ENCODE assay signal across 1 cellular context in the genomic region with DNA sequence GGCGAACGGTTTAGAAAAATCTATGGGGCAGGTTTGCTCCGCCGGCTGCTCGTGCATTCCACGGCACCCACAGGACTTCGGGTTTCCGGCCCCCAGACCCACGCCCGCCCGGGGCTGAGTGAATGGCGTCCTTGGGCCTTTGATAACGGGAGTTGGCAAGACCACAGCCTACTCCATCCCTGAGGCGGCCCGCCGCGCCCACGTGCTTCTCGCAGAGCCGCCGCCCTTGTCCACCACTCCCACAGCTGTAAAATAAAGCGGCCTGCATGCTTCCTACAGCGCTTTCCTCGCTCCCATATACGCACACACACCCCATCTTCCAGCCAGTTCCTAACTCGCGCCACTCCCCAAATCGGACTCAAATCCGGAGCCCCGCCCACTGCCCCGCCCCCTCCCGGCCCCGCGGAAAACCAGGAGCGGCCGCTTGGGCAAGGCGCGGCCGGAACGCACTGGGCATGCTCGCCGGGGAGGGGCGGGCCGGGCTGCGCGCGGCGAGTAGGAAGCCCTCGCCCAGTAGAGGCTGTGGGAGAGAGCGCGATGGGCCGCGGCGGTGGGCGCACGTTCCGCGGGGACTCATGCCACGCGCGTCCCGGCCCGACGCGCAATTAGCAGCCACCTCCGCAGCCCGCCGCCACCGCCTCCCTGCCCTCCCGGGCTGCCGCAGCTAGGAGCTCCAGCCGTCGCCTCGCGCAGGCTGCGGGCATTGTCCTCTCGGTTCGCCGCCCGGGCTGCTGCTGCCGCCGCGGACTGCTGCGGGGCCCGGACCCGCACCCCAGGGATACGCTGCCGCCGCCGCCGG.
TF ChIP-seq lines count a peak whose summit lies in the region.

TSS of gene RAP2B (plus strand) at position 513 of the 799 bp plus-strand sequence. CDS start 468 bp downstream, outside the sequence.

TF ChIP-seq in HepG2, 621 proteins besides CTCF, POLR2A, EP300 and RAD21 (continued from another document and continues in another):
- TF ChIP-seq ZNF234 (CRISPR knock-in tag; conservative IDR thresholded peaks at IDR 0.05) (peak; percentile 89; the same call in 1 of the 2 replicates), TAF1 (CRISPR knock-in tag; IDR thresholded peaks at IDR 0.05) (peak; percentile 91), RERE (CRISPR knock-in tag; IDR thresholded peaks at IDR 0.05; ENCODE audit: low read depth) (0 out of 2 replicates have a peak, but pooled peaks have one; percentile 49), CREB1 (IDR thresholded peaks at IDR 0.05) (no peak), CREB1 (CRISPR knock-in tag; IDR thresholded peaks at IDR 0.05) (no peak), ZNF224 (CRISPR knock-in tag; IDR thresholded peaks at IDR 0.05) (peak; percentile 36; the same call in 1 of the 2 replicates), FOSL2 (CRISPR knock-in tag; IDR thresholded peaks at IDR 0.05) (peak; percentile 14; the same call in 1 of the 2 replicates), ZNF570 (CRISPR knock-in tag; IDR thresholded peaks at IDR 0.05; ENCODE audit: borderline replicate concordance) (no peak), ZSCAN21 (CRISPR knock-in tag; IDR thresholded peaks at IDR 0.05; ENCODE audit: borderline replicate concordance) (peak; percentile 98), HOXA5 (CRISPR knock-in tag; IDR thresholded peaks at IDR 0.05) (peak; percentile 73), ZNF547 (CRISPR knock-in tag; IDR thresholded peaks at IDR 0.05) (peak; percentile 92; the same call in 1 of the 2 replicates), KLF16 (CRISPR knock-in tag; IDR thresholded peaks at IDR 0.05) (peak; percentile 89 to 90), THAP11 (CRISPR knock-in tag; IDR thresholded peaks at IDR 0.05) (peak; percentile 83), ARNT2 (CRISPR knock-in tag; IDR thresholded peaks at IDR 0.05; ENCODE audit: low read depth) (peak; percentile 82), ZFP91 (CRISPR knock-in tag; IDR thresholded peaks at IDR 0.05; ENCODE audit: borderline replicate concordance) (peak; percentile 35; the same call in 1 of the 2 replicates), CCDC6 (CRISPR knock-in tag; IDR thresholded peaks at IDR 0.05) (peak; percentile 72), FIP1L1 (IDR thresholded peaks at IDR 0.05; ENCODE audit: borderline replicate concordance, insufficient read depth, low read depth, low read length) (no peak), ZNF747 (CRISPR knock-in tag; IDR thresholded peaks at IDR 0.05; ENCODE audit: borderline replicate concordance) (peak; percentile 78), CC2D1A (CRISPR knock-in tag; IDR thresholded peaks at IDR 0.05) (no peak), ZNF562 (CRISPR knock-in tag; IDR thresholded peaks at IDR 0.05; ENCODE audit: borderline replicate concordance) (peak; percentile 77; the same call in 1 of the 2 replicates), POLR2G (IDR thresholded peaks at IDR 0.05; ENCODE audit: low read depth, low read length) (peak; percentile 88), ZBTB2 (CRISPR knock-in tag; IDR thresholded peaks at IDR 0.05; ENCODE audit: low read depth) (peak; percentile 63; the same call in 1 of the 2 replicates), ZNF431 (CRISPR knock-in tag; IDR thresholded peaks at IDR 0.05; ENCODE audit: borderline replicate concordance, low read depth) (peak; percentile 84)
- TF ChIP-seq, protein P1, sequence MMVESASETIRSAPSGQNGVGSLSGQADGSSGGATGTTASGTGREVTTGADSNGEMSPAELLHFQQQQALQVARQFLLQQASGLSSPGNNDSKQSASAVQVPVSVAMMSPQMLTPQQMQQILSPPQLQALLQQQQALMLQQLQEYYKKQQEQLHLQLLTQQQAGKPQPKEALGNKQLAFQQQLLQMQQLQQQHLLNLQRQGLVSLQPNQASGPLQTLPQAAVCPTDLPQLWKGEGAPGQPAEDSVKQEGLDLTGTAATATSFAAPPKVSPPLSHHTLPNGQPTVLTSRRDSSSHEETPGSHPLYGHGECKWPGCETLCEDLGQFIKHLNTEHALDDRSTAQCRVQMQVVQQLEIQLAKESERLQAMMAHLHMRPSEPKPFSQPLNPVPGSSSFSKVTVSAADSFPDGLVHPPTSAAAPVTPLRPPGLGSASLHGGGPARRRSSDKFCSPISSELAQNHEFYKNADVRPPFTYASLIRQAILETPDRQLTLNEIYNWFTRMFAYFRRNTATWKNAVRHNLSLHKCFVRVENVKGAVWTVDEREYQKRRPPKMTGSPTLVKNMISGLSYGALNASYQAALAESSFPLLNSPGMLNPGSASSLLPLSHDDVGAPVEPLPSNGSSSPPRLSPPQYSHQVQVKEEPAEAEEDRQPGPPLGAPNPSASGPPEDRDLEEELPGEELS (CRISPR knock-in tag; IDR thresholded peaks at IDR 0.05): peak; percentile 13; the same call in 1 of the 2 replicates
- TF ChIP-seq, protein P2, sequence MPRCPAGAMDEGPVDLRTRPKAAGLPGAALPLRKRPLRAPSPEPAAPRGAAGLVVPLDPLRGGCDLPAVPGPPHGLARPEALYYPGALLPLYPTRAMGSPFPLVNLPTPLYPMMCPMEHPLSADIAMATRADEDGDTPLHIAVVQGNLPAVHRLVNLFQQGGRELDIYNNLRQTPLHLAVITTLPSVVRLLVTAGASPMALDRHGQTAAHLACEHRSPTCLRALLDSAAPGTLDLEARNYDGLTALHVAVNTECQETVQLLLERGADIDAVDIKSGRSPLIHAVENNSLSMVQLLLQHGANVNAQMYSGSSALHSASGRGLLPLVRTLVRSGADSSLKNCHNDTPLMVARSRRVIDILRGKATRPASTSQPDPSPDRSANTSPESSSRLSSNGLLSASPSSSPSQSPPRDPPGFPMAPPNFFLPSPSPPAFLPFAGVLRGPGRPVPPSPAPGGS (CRISPR knock-in tag; IDR thresholded peaks at IDR 0.05): peak; percentile 97
- TF ChIP-seq, protein P3, sequence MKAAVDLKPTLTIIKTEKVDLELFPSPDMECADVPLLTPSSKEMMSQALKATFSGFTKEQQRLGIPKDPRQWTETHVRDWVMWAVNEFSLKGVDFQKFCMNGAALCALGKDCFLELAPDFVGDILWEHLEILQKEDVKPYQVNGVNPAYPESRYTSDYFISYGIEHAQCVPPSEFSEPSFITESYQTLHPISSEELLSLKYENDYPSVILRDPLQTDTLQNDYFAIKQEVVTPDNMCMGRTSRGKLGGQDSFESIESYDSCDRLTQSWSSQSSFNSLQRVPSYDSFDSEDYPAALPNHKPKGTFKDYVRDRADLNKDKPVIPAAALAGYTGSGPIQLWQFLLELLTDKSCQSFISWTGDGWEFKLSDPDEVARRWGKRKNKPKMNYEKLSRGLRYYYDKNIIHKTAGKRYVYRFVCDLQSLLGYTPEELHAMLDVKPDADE (CRISPR knock-in tag; IDR thresholded peaks at IDR 0.05): peak; percentile 76; the same call in 1 of the 2 replicates
- TF ChIP-seq, protein P4, sequence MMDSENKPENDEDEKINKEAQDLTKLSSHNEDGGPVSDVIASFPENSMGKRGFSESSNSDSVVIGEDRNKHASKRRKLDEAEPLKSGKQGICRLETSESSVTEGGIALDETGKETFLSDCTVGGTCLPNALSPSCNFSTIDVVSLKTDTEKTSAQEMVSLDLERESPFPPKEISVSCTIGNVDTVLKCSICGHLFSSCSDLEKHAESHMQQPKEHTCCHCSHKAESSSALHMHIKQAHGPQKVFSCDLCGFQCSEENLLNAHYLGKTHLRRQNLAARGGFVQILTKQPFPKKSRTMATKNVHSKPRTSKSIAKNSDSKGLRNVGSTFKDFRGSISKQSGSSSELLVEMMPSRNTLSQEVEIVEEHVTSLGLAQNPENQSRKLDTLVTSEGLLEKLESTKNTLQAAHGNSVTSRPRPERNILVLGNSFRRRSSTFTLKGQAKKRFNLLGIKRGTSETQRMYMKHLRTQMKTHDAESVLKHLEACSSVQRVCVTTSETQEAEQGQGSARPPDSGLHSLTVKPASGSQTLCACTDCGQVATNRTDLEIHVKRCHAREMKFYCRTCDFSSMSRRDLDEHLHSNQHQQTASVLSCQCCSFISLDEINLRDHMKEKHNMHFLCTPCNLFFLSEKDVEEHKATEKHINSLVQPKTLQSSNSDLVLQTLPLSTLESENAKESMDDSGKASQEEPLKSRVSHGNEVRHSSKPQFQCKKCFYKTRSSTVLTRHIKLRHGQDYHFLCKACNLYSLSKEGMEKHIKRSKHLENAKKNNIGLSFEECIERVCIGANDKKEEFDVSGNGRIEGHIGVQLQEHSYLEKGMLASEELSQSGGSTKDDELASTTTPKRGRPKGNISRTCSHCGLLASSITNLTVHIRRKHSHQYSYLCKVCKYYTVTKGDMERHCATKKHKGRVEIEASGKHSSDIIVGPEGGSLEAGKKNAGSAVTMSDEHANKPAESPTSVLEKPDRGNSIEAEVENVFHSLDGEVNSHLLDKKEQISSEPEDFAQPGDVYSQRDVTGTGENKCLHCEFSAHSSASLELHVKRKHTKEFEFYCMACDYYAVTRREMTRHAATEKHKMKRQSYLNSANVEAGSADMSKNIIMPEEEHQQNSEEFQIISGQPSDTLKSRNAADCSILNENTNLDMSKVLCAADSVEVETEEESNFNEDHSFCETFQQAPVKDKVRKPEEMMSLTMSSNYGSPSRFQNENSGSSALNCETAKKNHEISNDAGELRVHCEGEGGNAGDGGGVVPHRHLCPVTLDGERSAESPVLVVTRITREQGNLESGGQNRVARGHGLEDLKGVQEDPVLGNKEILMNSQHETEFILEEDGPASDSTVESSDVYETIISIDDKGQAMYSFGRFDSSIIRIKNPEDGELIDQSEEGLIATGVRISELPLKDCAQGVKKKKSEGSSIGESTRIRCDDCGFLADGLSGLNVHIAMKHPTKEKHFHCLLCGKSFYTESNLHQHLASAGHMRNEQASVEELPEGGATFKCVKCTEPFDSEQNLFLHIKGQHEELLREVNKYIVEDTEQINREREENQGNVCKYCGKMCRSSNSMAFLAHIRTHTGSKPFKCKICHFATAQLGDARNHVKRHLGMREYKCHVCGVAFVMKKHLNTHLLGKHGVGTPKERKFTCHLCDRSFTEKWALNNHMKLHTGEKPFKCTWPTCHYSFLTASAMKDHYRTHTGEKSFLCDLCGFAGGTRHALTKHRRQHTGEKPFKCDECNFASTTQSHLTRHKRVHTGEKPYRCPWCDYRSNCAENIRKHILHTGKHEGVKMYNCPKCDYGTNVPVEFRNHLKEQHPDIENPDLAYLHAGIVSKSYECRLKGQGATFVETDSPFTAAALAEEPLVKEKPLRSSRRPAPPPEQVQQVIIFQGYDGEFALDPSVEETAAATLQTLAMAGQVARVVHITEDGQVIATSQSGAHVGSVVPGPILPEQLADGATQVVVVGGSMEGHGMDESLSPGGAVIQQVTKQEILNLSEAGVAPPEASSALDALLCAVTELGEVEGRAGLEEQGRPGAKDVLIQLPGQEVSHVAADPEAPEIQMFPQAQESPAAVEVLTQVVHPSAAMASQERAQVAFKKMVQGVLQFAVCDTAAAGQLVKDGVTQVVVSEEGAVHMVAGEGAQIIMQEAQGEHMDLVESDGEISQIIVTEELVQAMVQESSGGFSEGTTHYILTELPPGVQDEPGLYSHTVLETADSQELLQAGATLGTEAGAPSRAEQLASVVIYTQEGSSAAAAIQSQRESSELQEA (CRISPR knock-in tag; IDR thresholded peaks at IDR 0.05; ENCODE audit: not compliant biosample characterization): peak; percentile 79
